ENCODE assay signal across 1 cellular context in genomic region chr14:76153919-76154318, GRCh38.
TF ChIP-seq lines count a peak whose summit lies in the region.

No MANE protein-coding gene starts in this region.

TF ChIP-seq in GM23338, 12 proteins besides CTCF, POLR2A, EP300 and RAD21 (continued from another document):
- TF ChIP-seq REST (IDR thresholded peaks at IDR 0.05; ENCODE audit: unreplicated experiment) (no peak), NANOG (IDR thresholded peaks at IDR 0.05; ENCODE audit: borderline replicate concordance) (no peak), JUNB (IDR thresholded peaks at IDR 0.05; ENCODE audit: unreplicated experiment) (no peak), ZNF114 (CRISPR knock-in tag; IDR thresholded peaks at IDR 0.05) (no peak), POLR2AphosphoS5 (IDR thresholded peaks at IDR 0.05; ENCODE audit: low read depth) (no peak), ZNF331 (CRISPR knock-in tag; IDR thresholded peaks at IDR 0.05; ENCODE audit: low read depth) (no peak), EZH2 (IDR thresholded peaks at IDR 0.05; ENCODE audit: low read depth, unreplicated experiment) (no peak), CREB1 (CRISPR knock-in tag; IDR thresholded peaks at IDR 0.05; ENCODE audit: low read depth) (no peak), ZNF462 (CRISPR knock-in tag; IDR thresholded peaks at IDR 0.05) (no peak)
